Comparison of ENCODE assay signal across 9 cellular contexts in genomic region chr3:52536112-52536368, GRCh38. TPM values are rescaled to one million over a fixed set of nuclear protein-coding genes. Genes with fewer than 3 reads are reported as not detected.
DNase-seq lines count a peak whose midpoint lies in the region; ATAC-seq and TF ChIP-seq lines count a peak whose summit lies in the region.
"Had no signal": no experiment of that assay in that cellular context is flagged by ENCODE, and none has a peak within 500 bp of the region (broad histone marks: within the 10 kb centered on the region; RNA-seq: fewer than 3 reads in every experiment).

No MANE protein-coding gene starts in this region.

- no peak overlapping the region for H3K27ac ChIP-seq in AG04450 (ENCODE audit: low read depth, low read length)
- peak overlapping the region; percentile 40 for H3K27ac ChIP-seq in KOPT-K1 (ENCODE audit: low read depth, low read length, poor library complexity, severe bottlenecking)
- peak overlapping the region; percentile 77 for H3K27ac ChIP-seq in cingulate gyrus (ENCODE audit: low read depth, low read length)

- POLR2A ChIA-PET in AG04450 (lab: Yijun Ruan, JAX), result interaction anchor here (0.5 to 1.4 kb wide), 12 partner anchors 9 to 170 kb away, joined by 3 to 7 read pairs (median 4); partner anchors contain the start of genes GLT8D1 and SPCS1
- POLR2A ChIA-PET in naive thymus-derived CD8-positive, alpha-beta T cell (lab: Charles Lee), result interaction anchor here (0.8 to 1.9 kb wide), 7 partner anchors 34 to 510 kb away, joined by 3 to 9 read pairs (median 4); partner anchors contain the start of genes DUSP7, GLT8D1, SFMBT1 and SPCS1

- CTCF ChIA-PET in AG04450 (lab: Charles Lee), result interaction anchor here (0.6 to 0.9 kb wide), 2 partner anchors 131 to 258 kb away, joined by 3 to 8 read pairs; partner anchors contain the start of gene WDR82

- 0 out of 2 replicates have a peak overlapping the region, but pooled peaks have one; percentile 1 for H3K4me3 ChIP-seq in AG04450 (ENCODE audit: low read depth, low read length)

- H3K9me3 ChIP-seq in AG04450 (ENCODE audit: control insufficient read depth, insufficient read depth, low read length) (no peaks in the 10 kb centered on the region; the same call in 1 of the 2 replicates), KOPT-K1 (ENCODE audit: insufficient read depth, low read length, poor library complexity, severe bottlenecking) (no peaks in the 10 kb centered on the region)

- H3K36me3 Mint-ChIP-seq in naive thymus-derived CD8-positive, alpha-beta T cell, result peaks cover 0 to 10% (median 3%) of the 10 kb centered on the region in 3 donors

- no peaks in the 10 kb centered on the region for H3K27me3 Mint-ChIP-seq in naive thymus-derived CD8-positive, alpha-beta T cell

- H3K4me3 Mint-ChIP-seq in naive thymus-derived CD8-positive, alpha-beta T cell, result peak overlapping the region; percentile 86 to 100 (median 99)

- peaks cover 21% of the 10 kb centered on the region for H3K36me3 ChIP-seq in KOPT-K1 (ENCODE audit: insufficient read depth, low read length)

- peak overlapping the region; percentile 72 to 100 (median 98) for H3K27ac Mint-ChIP-seq in naive thymus-derived CD8-positive, alpha-beta T cell

- no peak for TF ChIP-seq CTCF in AG04450 (IDR thresholded peaks at IDR 0.05; ENCODE audit: low read depth, low read length)

- no peaks in the 10 kb centered on the region for H3K9me3 Mint-ChIP-seq in naive thymus-derived CD8-positive, alpha-beta T cell

- peaks cover 30 to 61% (median 50%) of the 10 kb centered on the region in 4 donors for H3K4me1 Mint-ChIP-seq in naive thymus-derived CD8-positive, alpha-beta T cell

- ATAC-seq in naive thymus-derived CD8-positive, alpha-beta T cell, result no peak
- ATAC-seq in HG02610 (IDR thresholded peaks at IDR 0.05; ENCODE audit: unreplicated experiment) (no peak), GM21367 (IDR thresholded peaks at IDR 0.05; ENCODE audit: unreplicated experiment) (no peak), HG03045 (IDR thresholded peaks at IDR 0.05; ENCODE audit: unreplicated experiment) (no peak)

- DNase-seq in AG04450 (ENCODE audit: low read depth, low spot score), result no peak
- DNase-seq in naive thymus-derived CD8-positive, alpha-beta T cell, result no peak
- no peak for DNase-seq in NCI-H1417 (lab: John Stamatoyannopoulos, UW)

- H3K27me3 ChIP-seq in AG04450 (ENCODE audit: control insufficient read depth, insufficient read depth, low read length), result no peaks in the 10 kb centered on the region

RNA-seq across cellular contexts. Expression of gene UQCC5, which starts 0.4 kb away (rescaled TPM):
- 8.7 and 9.5 TPM in 2 replicates for polyA plus RNA-seq in AG04450 (2011; rRNA removed)
- polyA minus RNA-seq in AG04450 (2011; rRNA and poly(A)+ RNA removed), result 3.9 and 6.4 TPM in 2 replicates
- total RNA-seq in naive thymus-derived CD8-positive, alpha-beta T cell, result 10 to 100 TPM in 1 of 2 experiments, 1 to 10 TPM in 1; 9.7 to 13.4 TPM
- polyA plus RNA-seq in naive thymus-derived CD8-positive, alpha-beta T cell, result 10 to 100 TPM; 29.1 to 35.1 (median 29.4) TPM

RNA-seq across cellular contexts. Expression of gene NT5DC2, which starts 2.4 kb away (rescaled TPM):
- polyA plus RNA-seq in AG04450 (2011; rRNA removed), result 97.9 and 154 TPM in 2 replicates
- 130 and 174 TPM in 2 replicates for polyA minus RNA-seq in AG04450 (2011; rRNA and poly(A)+ RNA removed)
- total RNA-seq in naive thymus-derived CD8-positive, alpha-beta T cell, result 1 to 10 TPM; 2.3 to 3.5 TPM
- polyA plus RNA-seq in naive thymus-derived CD8-positive, alpha-beta T cell, result under 1 TPM in 2 of 3 donors, not detected in 1; 0.28 to 0.34 TPM

RNA-seq across cellular contexts. Expression of gene STAB1, which starts 40.9 kb away (rescaled TPM):
- 0.02 TPM in 1 of 2 replicates, not detected in the other for polyA plus RNA-seq in AG04450 (2011; rRNA removed)
- polyA minus RNA-seq in AG04450 (2011; rRNA and poly(A)+ RNA removed), result 0.09 TPM in 1 of 2 replicates, not detected in the other
- total RNA-seq in naive thymus-derived CD8-positive, alpha-beta T cell, result 1 to 10 TPM; 6.1 to 9.8 TPM
- polyA plus RNA-seq in naive thymus-derived CD8-positive, alpha-beta T cell, result not detected
- total RNA-seq: H4 had no signal

Comparison
In these comparisons a context has a peak if more than half of its experiments do, and no peak if none do; other contexts are left out.
1. RNA of gene NT5DC2, which starts 2.4 kb away (polyA plus RNA-seq): 97.9 to 154 TPM in AG04450; 0.28 to 0.34 TPM in naive thymus-derived CD8-positive, alpha-beta T cell; every median in the first group is over 10 times any median in the second.